8 cellular contexts compared by ENCODE assay signal in genomic region chr2:75646090-75646582, GRCh38. TPM values are rescaled to one million over a fixed set of nuclear protein-coding genes. Genes with fewer than 3 reads are reported as not detected.
DNase-seq lines count a peak whose midpoint lies in the region; ATAC-seq, FAIRE-seq and TF ChIP-seq lines count a peak whose summit lies in the region.

No MANE protein-coding gene starts in this region.

- no peak for FAIRE-seq in RCC 7860 (lab: Jason Lieb, UNC)

- peaks cover 29% of the 10 kb centered on the region for H3K79me2 ChIP-seq in PC-9 (ENCODE audit: low read depth)

- 83 to 86% methylated on average over 9 of the region's 9 CpGs for WGBS in sigmoid colon, 2 donors

- H3K27me3 Mint-ChIP-seq in activated T-cell treated with anti-CD3 and anti-CD28 coated beads, Interleukin-2, amount 50 U/mL, for 72 hours (ENCODE audit: low read depth), result no peaks in the 10 kb centered on the region

- H3K36me3 Mint-ChIP-seq in activated T-cell treated with anti-CD3 and anti-CD28 coated beads, Interleukin-2, amount 50 U/mL, for 72 hours (ENCODE audit: insufficient read depth in 2 of 2), result peaks cover 4 to 21% of the 10 kb centered on the region in 2 donors

- H3K4me3 Mint-ChIP-seq in activated T-cell treated with anti-CD3 and anti-CD28 coated beads, Interleukin-2, amount 50 U/mL, for 72 hours, result peak overlapping the region; percentile 93 to 94

- H3K4me1 ChIP-seq in PC-9 (replicated peaks; ENCODE audit: insufficient read depth) (peaks cover 15% of the 10 kb centered on the region), sigmoid colon (peaks cover 0 to 33% (median 16%) of the 10 kb centered on the region in 4 donors)

- ATAC-seq in activated T-cell treated with anti-CD3 and anti-CD28 coated beads, Interleukin-2, amount 50 U/mL, for 72 hours (replicated peaks in 1 of 2), result peak; percentile 1 to 7

- H3K27ac Mint-ChIP-seq in activated T-cell treated with anti-CD3 and anti-CD28 coated beads, Interleukin-2, amount 50 U/mL, for 72 hours, result peak overlapping the region; percentile 95

- H2AFZ ChIP-seq in PC-9, result peak overlapping the region; percentile 99

- H3K4me1 Mint-ChIP-seq in activated T-cell treated with anti-CD3 and anti-CD28 coated beads, Interleukin-2, amount 50 U/mL, for 72 hours (ENCODE audit: low read depth), result peaks cover 41% of the 10 kb centered on the region

- peaks cover 0 to 2% of the 10 kb centered on the region in 2 donors for H3K9me3 Mint-ChIP-seq in activated T-cell treated with anti-CD3 and anti-CD28 coated beads, Interleukin-2, amount 50 U/mL, for 72 hours

- H3K9me3 ChIP-seq in PC-9 (ENCODE audit: insufficient read depth, low read depth), result no peaks in the 10 kb centered on the region
- no peaks in the 10 kb centered on the region for H3K9me3 ChIP-seq in sigmoid colon

- TF ChIP-seq POLR2A in sigmoid colon (IDR thresholded peaks at IDR 0.05), result no peak

- H3K27me3 ChIP-seq in PC-9 (ENCODE audit: insufficient read depth, low read depth) (no peaks in the 10 kb centered on the region), sigmoid colon (no peaks in the 10 kb centered on the region)

- CTCF ChIA-PET in PC-9 (lab: Charles Lee), result interaction anchor here (0.8 kb wide), 1 partner anchor 31 kb away, joined by 3 read pairs; no protein-coding TSS in a partner anchor

- H3K9me2 ChIP-seq in PC-9 (ENCODE audit: insufficient read depth), result no peaks in the 10 kb centered on the region

- H3K4me2 ChIP-seq in PC-9, result peak overlapping the region; percentile 96

- no peak for DNase-seq in activated T-cell treated with anti-CD3 and anti-CD28 coated beads, Interleukin-2, amount 50 U/mL, for 72 hours
- no peak for DNase-seq in activated T-cell treated with anti-CD3 and anti-CD28 coated beads, Interleukin-2, amount 50 U/mL, for 48 hours
- no peak for DNase-seq in PC-9
- DNase-seq in fibroblast of mammary gland (ENCODE audit: low read depth), result no peak
- no peak for DNase-seq in sigmoid colon
- DNase-seq in effector CD4-positive, alpha-beta T cell, result no peak
- DNase-seq in RCC 7860 (ENCODE audit: low spot score), result no peak
- no peak for DNase-seq in HuH-7.5 (ENCODE audit: low spot score)

- H3K27ac ChIP-seq in PC-9 (peak overlapping the region; percentile 48; the same call in 1 of the 2 replicates), sigmoid colon (peak overlapping the region; percentile 75 to 83 (median 81))

- intact Hi-C loops in PC-9 (cut with micrococcal nuclease; ENCODE audit: unreplicated experiment), result no loop called here
- intact Hi-C loops in sigmoid colon (cut with DNase I), result no loop called here

- H3K4me3 ChIP-seq in PC-9, result peak overlapping the region; percentile 81
- peak overlapping the region; percentile 77 for H3K4me3 ChIP-seq in fibroblast of mammary gland (ENCODE audit: control insufficient read depth, low read depth, low read length)
- peak overlapping the region; percentile 81 to 97 (median 94) for H3K4me3 ChIP-seq in sigmoid colon

- no peaks in the 10 kb centered on the region for H4K20me1 ChIP-seq in PC-9 (ENCODE audit: insufficient read depth)

- TF ChIP-seq EP300 in sigmoid colon (IDR thresholded peaks at IDR 0.05), result no peak

- TSS peak; percentile 60 for BruUV-seq in PC-9 (replicated peaks; lab: Mats Ljungman, UMichigan)

- H3K36me3 ChIP-seq in PC-9 (ENCODE audit: low read depth) (0 out of 2 replicates have a peak, but pooled peaks cover 9% of the 10 kb centered on the region), sigmoid colon (peaks cover 0 to 22% (median 0%) of the 10 kb centered on the region in 4 donors)

- POLR2A ChIA-PET in PC-9 (lab: Charles Lee; ENCODE audit: unreplicated experiment), result interaction anchor here (0.5 to 0.7 kb wide), 3 partner anchors 14 to 60 kb away, joined by 3 to 4 read pairs (median 3); no protein-coding TSS in a partner anchor

- TF ChIP-seq CTCF in PC-9 (conservative IDR thresholded peaks at IDR 0.05), result no peak
- no peak for TF ChIP-seq CTCF in fibroblast of mammary gland (conservative IDR thresholded peaks at IDR 0.05; ENCODE audit: control insufficient read depth, insufficient read depth, low read depth, low read length)
- no peak for TF ChIP-seq CTCF in sigmoid colon (IDR thresholded peaks at IDR 0.05)

- H3F3A ChIP-seq in PC-9 (ENCODE audit: insufficient read depth, low read depth), result no peaks in the 10 kb centered on the region

RNA-seq across cellular contexts. Expression of gene MRPL19, which starts 0.4 kb away (rescaled TPM):
- 10 to 100 TPM; 45.0 to 51.0 TPM for total RNA-seq in activated T-cell treated with anti-CD3 and anti-CD28 coated beads, Interleukin-2, amount 50 U/mL, for 72 hours
- total RNA-seq in PC-9 (2021), result 46.5 and 51.0 TPM in 2 replicates
- 10 to 100 TPM; 30.1 to 52.1 (median 38.7) TPM for total RNA-seq in sigmoid colon
- polyA plus RNA-seq in sigmoid colon, result 10 to 100 TPM; 24.8 to 49.5 (median 31.8) TPM
